ENCODE assay signal across 1 cellular context in the genomic region with DNA sequence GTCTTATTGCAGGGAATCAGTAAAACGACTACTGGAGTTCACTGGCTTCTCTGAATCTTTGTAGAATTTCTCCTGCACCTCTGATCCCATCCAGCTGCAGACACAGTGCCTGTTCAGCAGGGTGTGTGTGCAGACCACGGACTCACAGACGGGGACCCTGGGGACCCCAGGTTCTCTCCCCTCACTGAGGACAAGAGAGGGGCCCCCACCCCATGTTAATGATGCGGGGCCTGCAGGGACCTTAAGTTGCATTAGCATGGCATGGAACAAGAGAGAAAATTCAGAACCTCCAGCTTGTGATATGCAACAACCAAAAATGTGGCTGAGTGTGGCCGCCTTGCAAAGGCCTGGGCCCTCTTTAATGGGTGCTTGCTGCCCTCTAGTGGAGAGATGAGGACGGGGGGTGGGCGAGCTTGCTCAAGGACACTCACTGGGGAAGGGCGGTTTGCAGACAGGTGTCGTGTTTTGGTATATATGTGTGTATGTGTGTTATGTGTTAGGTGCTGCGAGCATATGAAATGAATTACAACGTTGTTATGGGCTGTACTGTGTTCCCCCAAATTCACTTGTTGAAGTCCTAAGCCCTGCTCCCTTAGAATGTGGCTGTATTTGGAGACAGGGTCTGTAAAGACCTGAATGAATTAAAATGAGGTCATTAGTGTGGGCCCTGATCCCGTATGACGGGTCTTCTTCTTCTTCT.
TF ChIP-seq lines count a peak whose summit lies in the region.

No MANE protein-coding gene starts in this region.

TF ChIP-seq in K562, 482 proteins besides CTCF, POLR2A, EP300 and RAD21 (continued from another document and continues in another):
- TF ChIP-seq, protein P1, sequence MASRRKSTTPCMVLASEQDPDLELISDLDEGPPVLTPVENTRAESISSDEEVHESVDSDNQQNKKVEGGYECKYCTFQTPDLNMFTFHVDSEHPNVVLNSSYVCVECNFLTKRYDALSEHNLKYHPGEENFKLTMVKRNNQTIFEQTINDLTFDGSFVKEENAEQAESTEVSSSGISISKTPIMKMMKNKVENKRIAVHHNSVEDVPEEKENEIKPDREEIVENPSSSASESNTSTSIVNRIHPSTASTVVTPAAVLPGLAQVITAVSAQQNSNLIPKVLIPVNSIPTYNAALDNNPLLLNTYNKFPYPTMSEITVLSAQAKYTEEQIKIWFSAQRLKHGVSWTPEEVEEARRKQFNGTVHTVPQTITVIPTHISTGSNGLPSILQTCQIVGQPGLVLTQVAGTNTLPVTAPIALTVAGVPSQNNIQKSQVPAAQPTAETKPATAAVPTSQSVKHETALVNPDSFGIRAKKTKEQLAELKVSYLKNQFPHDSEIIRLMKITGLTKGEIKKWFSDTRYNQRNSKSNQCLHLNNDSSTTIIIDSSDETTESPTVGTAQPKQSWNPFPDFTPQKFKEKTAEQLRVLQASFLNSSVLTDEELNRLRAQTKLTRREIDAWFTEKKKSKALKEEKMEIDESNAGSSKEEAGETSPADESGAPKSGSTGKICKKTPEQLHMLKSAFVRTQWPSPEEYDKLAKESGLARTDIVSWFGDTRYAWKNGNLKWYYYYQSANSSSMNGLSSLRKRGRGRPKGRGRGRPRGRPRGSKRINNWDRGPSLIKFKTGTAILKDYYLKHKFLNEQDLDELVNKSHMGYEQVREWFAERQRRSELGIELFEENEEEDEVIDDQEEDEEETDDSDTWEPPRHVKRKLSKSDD (conservative IDR thresholded peaks at IDR 0.05; ENCODE audit: low read length), result peak; percentile 91
- no peak for TF ChIP-seq HMG20B (CRISPR knock-in tag; IDR thresholded peaks at IDR 0.05)
- TF ChIP-seq, protein P2, sequence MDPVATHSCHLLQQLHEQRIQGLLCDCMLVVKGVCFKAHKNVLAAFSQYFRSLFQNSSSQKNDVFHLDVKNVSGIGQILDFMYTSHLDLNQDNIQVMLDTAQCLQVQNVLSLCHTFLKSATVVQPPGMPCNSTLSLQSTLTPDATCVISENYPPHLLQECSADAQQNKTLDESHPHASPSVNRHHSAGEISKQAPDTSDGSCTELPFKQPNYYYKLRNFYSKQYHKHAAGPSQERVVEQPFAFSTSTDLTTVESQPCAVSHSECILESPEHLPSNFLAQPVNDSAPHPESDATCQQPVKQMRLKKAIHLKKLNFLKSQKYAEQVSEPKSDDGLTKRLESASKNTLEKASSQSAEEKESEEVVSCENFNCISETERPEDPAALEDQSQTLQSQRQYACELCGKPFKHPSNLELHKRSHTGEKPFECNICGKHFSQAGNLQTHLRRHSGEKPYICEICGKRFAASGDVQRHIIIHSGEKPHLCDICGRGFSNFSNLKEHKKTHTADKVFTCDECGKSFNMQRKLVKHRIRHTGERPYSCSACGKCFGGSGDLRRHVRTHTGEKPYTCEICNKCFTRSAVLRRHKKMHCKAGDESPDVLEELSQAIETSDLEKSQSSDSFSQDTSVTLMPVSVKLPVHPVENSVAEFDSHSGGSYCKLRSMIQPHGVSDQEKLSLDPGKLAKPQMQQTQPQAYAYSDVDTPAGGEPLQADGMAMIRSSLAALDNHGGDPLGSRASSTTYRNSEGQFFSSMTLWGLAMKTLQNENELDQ (CRISPR knock-in tag; IDR thresholded peaks at IDR 0.05; ENCODE audit: borderline replicate concordance), result no peak
- no peak for TF ChIP-seq RFX5 (IDR thresholded peaks at IDR 0.05; ENCODE audit: low read depth, low read length)
- TF ChIP-seq ATF7 (IDR thresholded peaks at IDR 0.05), result peak; percentile 88
- TF ChIP-seq PRPF4 (IDR thresholded peaks at IDR 0.05; ENCODE audit: insufficient read depth, low read depth, low read length, poor library complexity, severe bottlenecking), result no peak
- no peak for TF ChIP-seq MTF1 (CRISPR knock-in tag; IDR thresholded peaks at IDR 0.05; ENCODE audit: borderline replicate concordance)
- peak; percentile 49; the same call in 1 of the 2 replicates for TF ChIP-seq KHSRP (IDR thresholded peaks at IDR 0.05)
- no peak for TF ChIP-seq CBFB (CRISPR knock-in tag; IDR thresholded peaks at IDR 0.05)
- TF ChIP-seq, protein P3, sequence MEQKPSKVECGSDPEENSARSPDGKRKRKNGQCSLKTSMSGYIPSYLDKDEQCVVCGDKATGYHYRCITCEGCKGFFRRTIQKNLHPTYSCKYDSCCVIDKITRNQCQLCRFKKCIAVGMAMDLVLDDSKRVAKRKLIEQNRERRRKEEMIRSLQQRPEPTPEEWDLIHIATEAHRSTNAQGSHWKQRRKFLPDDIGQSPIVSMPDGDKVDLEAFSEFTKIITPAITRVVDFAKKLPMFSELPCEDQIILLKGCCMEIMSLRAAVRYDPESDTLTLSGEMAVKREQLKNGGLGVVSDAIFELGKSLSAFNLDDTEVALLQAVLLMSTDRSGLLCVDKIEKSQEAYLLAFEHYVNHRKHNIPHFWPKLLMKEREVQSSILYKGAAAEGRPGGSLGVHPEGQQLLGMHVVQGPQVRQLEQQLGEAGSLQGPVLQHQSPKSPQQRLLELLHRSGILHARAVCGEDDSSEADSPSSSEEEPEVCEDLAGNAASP (IDR thresholded peaks at IDR 0.05), result no peak
- no peak for TF ChIP-seq FOXM1 (IDR thresholded peaks at IDR 0.05; ENCODE audit: low read depth)
- TF ChIP-seq FOXM1 (CRISPR knock-in tag; IDR thresholded peaks at IDR 0.05; ENCODE audit: low read depth), result no peak
- TF ChIP-seq, protein P4, sequence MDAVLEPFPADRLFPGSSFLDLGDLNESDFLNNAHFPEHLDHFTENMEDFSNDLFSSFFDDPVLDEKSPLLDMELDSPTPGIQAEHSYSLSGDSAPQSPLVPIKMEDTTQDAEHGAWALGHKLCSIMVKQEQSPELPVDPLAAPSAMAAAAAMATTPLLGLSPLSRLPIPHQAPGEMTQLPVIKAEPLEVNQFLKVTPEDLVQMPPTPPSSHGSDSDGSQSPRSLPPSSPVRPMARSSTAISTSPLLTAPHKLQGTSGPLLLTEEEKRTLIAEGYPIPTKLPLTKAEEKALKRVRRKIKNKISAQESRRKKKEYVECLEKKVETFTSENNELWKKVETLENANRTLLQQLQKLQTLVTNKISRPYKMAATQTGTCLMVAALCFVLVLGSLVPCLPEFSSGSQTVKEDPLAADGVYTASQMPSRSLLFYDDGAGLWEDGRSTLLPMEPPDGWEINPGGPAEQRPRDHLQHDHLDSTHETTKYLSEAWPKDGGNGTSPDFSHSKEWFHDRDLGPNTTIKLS (IDR thresholded peaks at IDR 0.05; ENCODE audit: borderline replicate concordance, low read depth), result peak; percentile 51; the same call in 1 of the 2 replicates
- TF ChIP-seq GABPB2 (CRISPR knock-in tag; conservative IDR thresholded peaks at IDR 0.05), result peak; percentile 88
- TF ChIP-seq CEBPB (tag; IDR thresholded peaks at IDR 0.05), result peak; percentile 88
- TF ChIP-seq ZNF507 (tag; conservative IDR thresholded peaks at IDR 0.05), result no peak
- TF ChIP-seq TRIM28 (IDR thresholded peaks at IDR 0.05), result no peak
- peak in 1 of 2 experiments; percentile 49; a peak in 2 of 3 replicates for TF ChIP-seq CBX3 (IDR thresholded peaks at IDR 0.05; ENCODE audit: borderline replicate concordance in 1 of 2, low read length in 2 of 2)
- no peak for TF ChIP-seq SREBF2 (CRISPR knock-in tag; IDR thresholded peaks at IDR 0.05)
- TF ChIP-seq RBM25 (IDR thresholded peaks at IDR 0.05; ENCODE audit: low read depth, low read length, severe bottlenecking), result no peak
- no peak for TF ChIP-seq SRSF7 (optimal IDR thresholded peaks at IDR 0.05; ENCODE audit: low read depth, low read length)
- peak; percentile 100 for TF ChIP-seq SMC3 (conservative IDR thresholded peaks at IDR 0.05; ENCODE audit: insufficient read depth, low read depth, low read length)
- no peak for TF ChIP-seq ZBTB1 (CRISPR knock-in tag; IDR thresholded peaks at IDR 0.05; ENCODE audit: borderline replicate concordance, low read depth)
- no peak for TF ChIP-seq ILF3 (IDR thresholded peaks at IDR 0.05; ENCODE audit: borderline replicate concordance)
- 0 out of 2 replicates have a peak, but pooled peaks have one; percentile 15 for TF ChIP-seq ZNF311 (CRISPR knock-in tag; IDR thresholded peaks at IDR 0.05)
- TF ChIP-seq, protein P5, sequence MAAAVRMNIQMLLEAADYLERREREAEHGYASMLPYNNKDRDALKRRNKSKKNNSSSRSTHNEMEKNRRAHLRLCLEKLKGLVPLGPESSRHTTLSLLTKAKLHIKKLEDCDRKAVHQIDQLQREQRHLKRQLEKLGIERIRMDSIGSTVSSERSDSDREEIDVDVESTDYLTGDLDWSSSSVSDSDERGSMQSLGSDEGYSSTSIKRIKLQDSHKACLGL (CRISPR knock-in tag; IDR thresholded peaks at IDR 0.05; ENCODE audit: borderline replicate concordance, poor library complexity, severe bottlenecking), result peak; percentile 21
- TF ChIP-seq, protein P6, sequence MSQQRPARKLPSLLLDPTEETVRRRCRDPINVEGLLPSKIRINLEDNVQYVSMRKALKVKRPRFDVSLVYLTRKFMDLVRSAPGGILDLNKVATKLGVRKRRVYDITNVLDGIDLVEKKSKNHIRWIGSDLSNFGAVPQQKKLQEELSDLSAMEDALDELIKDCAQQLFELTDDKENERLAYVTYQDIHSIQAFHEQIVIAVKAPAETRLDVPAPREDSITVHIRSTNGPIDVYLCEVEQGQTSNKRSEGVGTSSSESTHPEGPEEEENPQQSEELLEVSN (IDR thresholded peaks at IDR 0.05; ENCODE audit: borderline replicate concordance in 1 of 2, extremely low read depth in 1 of 2, insufficient read depth in 1 of 2, insufficient read length in 1 of 2, low read depth in 1 of 2, low read length in 1 of 2, poor library complexity in 1 of 2, severe bottlenecking in 1 of 2), result no peak
- TF ChIP-seq ELF2 (CRISPR knock-in tag; IDR thresholded peaks at IDR 0.05), result no peak
- no peak for TF ChIP-seq POLR2H (tag; IDR thresholded peaks at IDR 0.05; ENCODE audit: low read depth)
- TF ChIP-seq ZNF324 (CRISPR knock-in tag; IDR thresholded peaks at IDR 0.05), result 0 out of 2 replicates have a peak, but pooled peaks have one; percentile 13
- TF ChIP-seq, protein P7, sequence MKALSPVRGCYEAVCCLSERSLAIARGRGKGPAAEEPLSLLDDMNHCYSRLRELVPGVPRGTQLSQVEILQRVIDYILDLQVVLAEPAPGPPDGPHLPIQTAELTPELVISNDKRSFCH (CRISPR knock-in tag; IDR thresholded peaks at IDR 0.05), result no peak
- TF ChIP-seq, protein P7 (tag; IDR thresholded peaks at IDR 0.05), result no peak
- peak; percentile 19 for TF ChIP-seq RAD51 (IDR thresholded peaks at IDR 0.05; ENCODE audit: borderline replicate concordance, low read depth)
- peak; percentile 87; the same call in 1 of the 2 replicates for TF ChIP-seq ZNF165 (CRISPR knock-in tag; IDR thresholded peaks at IDR 0.05; ENCODE audit: borderline replicate concordance)
- TF ChIP-seq, protein P8, sequence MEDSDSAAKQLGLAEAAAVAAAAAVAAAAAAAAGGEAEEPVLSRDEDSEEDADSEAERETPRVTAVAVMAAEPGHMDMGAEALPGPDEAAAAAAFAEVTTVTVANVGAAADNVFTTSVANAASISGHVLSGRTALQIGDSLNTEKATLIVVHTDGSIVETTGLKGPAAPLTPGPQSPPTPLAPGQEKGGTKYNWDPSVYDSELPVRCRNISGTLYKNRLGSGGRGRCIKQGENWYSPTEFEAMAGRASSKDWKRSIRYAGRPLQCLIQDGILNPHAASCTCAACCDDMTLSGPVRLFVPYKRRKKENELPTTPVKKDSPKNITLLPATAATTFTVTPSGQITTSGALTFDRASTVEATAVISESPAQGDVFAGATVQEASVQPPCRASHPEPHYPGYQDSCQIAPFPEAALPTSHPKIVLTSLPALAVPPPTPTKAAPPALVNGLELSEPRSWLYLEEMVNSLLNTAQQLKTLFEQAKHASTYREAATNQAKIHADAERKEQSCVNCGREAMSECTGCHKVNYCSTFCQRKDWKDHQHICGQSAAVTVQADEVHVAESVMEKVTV (CRISPR knock-in tag; IDR thresholded peaks at IDR 0.05), result peak; percentile 100
- TF ChIP-seq TSC22D4 (tag; IDR thresholded peaks at IDR 0.05), result no peak
- TF ChIP-seq, protein P9, sequence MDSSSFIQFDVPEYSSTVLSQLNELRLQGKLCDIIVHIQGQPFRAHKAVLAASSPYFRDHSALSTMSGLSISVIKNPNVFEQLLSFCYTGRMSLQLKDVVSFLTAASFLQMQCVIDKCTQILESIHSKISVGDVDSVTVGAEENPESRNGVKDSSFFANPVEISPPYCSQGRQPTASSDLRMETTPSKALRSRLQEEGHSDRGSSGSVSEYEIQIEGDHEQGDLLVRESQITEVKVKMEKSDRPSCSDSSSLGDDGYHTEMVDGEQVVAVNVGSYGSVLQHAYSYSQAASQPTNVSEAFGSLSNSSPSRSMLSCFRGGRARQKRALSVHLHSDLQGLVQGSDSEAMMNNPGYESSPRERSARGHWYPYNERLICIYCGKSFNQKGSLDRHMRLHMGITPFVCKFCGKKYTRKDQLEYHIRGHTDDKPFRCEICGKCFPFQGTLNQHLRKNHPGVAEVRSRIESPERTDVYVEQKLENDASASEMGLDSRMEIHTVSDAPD (CRISPR knock-in tag; IDR thresholded peaks at IDR 0.05), result no peak
- TF ChIP-seq TARDBP (IDR thresholded peaks at IDR 0.05), result peak; percentile 50; the same call in 1 of the 2 replicates
- TF ChIP-seq, protein P10, sequence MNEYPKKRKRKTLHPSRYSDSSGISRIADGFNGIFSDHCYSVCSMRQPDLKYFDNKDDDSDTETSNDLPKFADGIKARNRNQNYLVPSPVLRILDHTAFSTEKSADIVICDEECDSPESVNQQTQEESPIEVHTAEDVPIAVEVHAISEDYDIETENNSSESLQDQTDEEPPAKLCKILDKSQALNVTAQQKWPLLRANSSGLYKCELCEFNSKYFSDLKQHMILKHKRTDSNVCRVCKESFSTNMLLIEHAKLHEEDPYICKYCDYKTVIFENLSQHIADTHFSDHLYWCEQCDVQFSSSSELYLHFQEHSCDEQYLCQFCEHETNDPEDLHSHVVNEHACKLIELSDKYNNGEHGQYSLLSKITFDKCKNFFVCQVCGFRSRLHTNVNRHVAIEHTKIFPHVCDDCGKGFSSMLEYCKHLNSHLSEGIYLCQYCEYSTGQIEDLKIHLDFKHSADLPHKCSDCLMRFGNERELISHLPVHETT (CRISPR knock-in tag; conservative IDR thresholded peaks at IDR 0.05 in 1 of 2, IDR thresholded peaks at IDR 0.05 in 1 of 2), result no peak
- TF ChIP-seq NRF1 (conservative IDR thresholded peaks at IDR 0.05 in 1 of 2, IDR thresholded peaks at IDR 0.05 in 1 of 2), result peak; percentile 15 to 39; a peak in 1 of 4 replicates
- TF ChIP-seq ZC3H8 (IDR thresholded peaks at IDR 0.05), result no peak
- TF ChIP-seq KLF16 (IDR thresholded peaks at IDR 0.05), result peak; percentile 70; the same call in 1 of the 2 replicates
- peak; percentile 76; the same call in 1 of the 2 replicates for TF ChIP-seq ZNF24 (IDR thresholded peaks at IDR 0.05)
